In the genomic region with DNA sequence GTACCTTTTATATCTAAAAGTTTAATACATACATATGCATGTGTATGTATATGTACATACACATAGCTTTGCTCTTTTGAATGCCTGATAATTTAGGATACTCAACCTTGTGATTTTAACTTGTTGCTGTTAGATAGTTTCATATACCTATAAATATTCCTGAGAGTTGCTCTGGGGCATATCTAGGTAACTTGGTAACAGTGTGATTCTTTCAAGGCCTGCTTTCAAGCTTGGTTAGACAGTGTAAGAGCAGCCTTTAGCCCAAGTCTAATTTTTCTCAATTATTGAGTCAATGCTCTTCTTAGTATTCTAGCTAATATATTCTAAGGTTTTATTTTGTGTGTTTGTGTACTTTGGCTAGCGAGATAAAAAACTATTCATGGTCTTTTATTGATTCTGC, we compare ENCODE assay signal across 22 cellular contexts.
DNase-seq lines count a peak whose midpoint lies in the region; ATAC-seq, FAIRE-seq and TF ChIP-seq lines count a peak whose summit lies in the region.
"Had no signal": no experiment of that assay in that cellular context is flagged by ENCODE, and none has a peak within 500 bp of the region (broad histone marks: within the 10 kb centered on the region; RNA-seq: fewer than 3 reads in every experiment).

No MANE protein-coding gene starts in this region.

- no peaks in the 10 kb centered on the region for H3K9me2 ChIP-seq in MM.1S (replicated peaks; ENCODE audit: insufficient read depth, low read length)

- TF ChIP-seq CTCF in MM.1S (IDR thresholded peaks at IDR 0.05; ENCODE audit: low read length): no peak
- TF ChIP-seq CTCF in VCaP (conservative IDR thresholded peaks at IDR 0.05): no peak
- TF ChIP-seq CTCF in K562 (IDR thresholded peaks at IDR 0.05 in 2 of 3, conservative IDR thresholded peaks at IDR 0.05 in 1 of 3; ENCODE audit: insufficient read depth in 2 of 3, low read depth in 1 of 3, low read length in 3 of 3): no peak
- no peak for TF ChIP-seq CTCF in BE2C (IDR thresholded peaks at IDR 0.05; ENCODE audit: low read depth, low read length)

- BruUV-seq in K562 (replicated peaks; lab: Mats Ljungman, UMichigan): no TSS peak

- WGBS in K562 (ENCODE audit: insufficient coverage, low coverage, missing lambda C conversion rate): 2% methylated on average over 1 of the region's 1 CpG

- H3K27me3 ChIP-seq in MM.1S (replicated peaks; ENCODE audit: insufficient read depth, low read length): no peaks in the 10 kb centered on the region
- H3K27me3 ChIP-seq in K562 (ENCODE audit: control insufficient read depth in 2 of 2, insufficient read depth in 2 of 2, low read length in 2 of 2): no peaks in the 10 kb centered on the region
- no peaks in the 10 kb centered on the region for H3K27me3 ChIP-seq in BE2C

- no peaks in the 10 kb centered on the region for H3K36me3 ChIP-seq in MM.1S (replicated peaks; ENCODE audit: insufficient read depth, low read length)
- no peaks in the 10 kb centered on the region for H3K36me3 ChIP-seq in K562 (ENCODE audit: control insufficient read depth, insufficient read depth, low read length)
- H3K36me3 ChIP-seq in BE2C: no peaks in the 10 kb centered on the region

- intact Hi-C loops in K562 (cut with micrococcal nuclease): no loop called here

- H2AFZ ChIP-seq in MM.1S (ENCODE audit: low read length) (peak overlapping the region; percentile 6; the same call in 1 of the 2 replicates), K562 (ENCODE audit: low read depth, low read length) (no peak overlapping the region)
- H2AFZ ChIP-seq: GM23338 had no signal

- CTCF ChIA-PET in K562 (lab: Yijun Ruan, JAX; ENCODE audit: low intra/inter-chr PET ratio): interaction anchor here (0.7 kb wide), 1 partner anchor 786 kb away, joined by 3 read pairs; no protein-coding TSS in a partner anchor

- H3K9me1 ChIP-seq in K562 (ENCODE audit: control insufficient read depth, insufficient read depth, low read length): no peaks in the 10 kb centered on the region

- no peaks in the 10 kb centered on the region for H3F3A ChIP-seq in MM.1S (ENCODE audit: insufficient read depth, low read length)

- H3K9ac ChIP-seq in MM.1S (ENCODE audit: low read length) (no peak overlapping the region), K562 (ENCODE audit: insufficient read depth in 1 of 2, low read depth in 2 of 2, low read length in 2 of 2) (no peak overlapping the region)

- no peak for TF ChIP-seq RAD21 in K562 (CRISPR knock-in tag; conservative IDR thresholded peaks at IDR 0.05 in 1 of 2, IDR thresholded peaks at IDR 0.05 in 1 of 2)

- POLR2A ChIA-PET in K562 (lab: Yijun Ruan, JAX): no interaction called here

- no peaks in the 10 kb centered on the region for H3K9me3 ChIP-seq in MM.1S (replicated peaks; ENCODE audit: insufficient read depth, low read length)
- H3K9me3 ChIP-seq in K562 (replicated peaks; ENCODE audit: control insufficient read depth, insufficient read depth, low read depth, low read length): no peaks in the 10 kb centered on the region
- H3K9me3 ChIP-seq in BE2C: no peaks in the 10 kb centered on the region
- H3K9me3 ChIP-seq: A549 had no signal

- no peak for TF ChIP-seq POLR2A in K562 (conservative IDR thresholded peaks at IDR 0.05)

- H4K20me1 ChIP-seq in MM.1S (ENCODE audit: insufficient read depth, low read length) (no peaks in the 10 kb centered on the region), K562 (replicated peaks; ENCODE audit: control insufficient read depth, insufficient read depth, low read length) (no peaks in the 10 kb centered on the region)

- H3K27ac ChIP-seq in MM.1S (ENCODE audit: low read length) (peak overlapping the region; percentile 58; the same call in 1 of the 2 replicates), VCaP (peak overlapping the region; percentile 24; the same call in 1 of the 2 replicates), K562 (ENCODE audit: extremely low read depth, low read depth, low read length) (no peak overlapping the region)
- H3K27ac ChIP-seq: A549 had no signal

- in situ Hi-C loops in K562 (cut with MboI): no loop called here

- ATAC-seq in K562: no peak
- ATAC-seq: A549, GM23338, HCT116 had no signal

- no peaks in the 10 kb centered on the region for H3K79me2 ChIP-seq in MM.1S (ENCODE audit: low read length)
- no peaks in the 10 kb centered on the region for H3K79me2 ChIP-seq in K562 (ENCODE audit: control insufficient read depth, insufficient read depth, low read length)

- no peak for FAIRE-seq in K562 (lab: Jason Lieb, UNC)
- FAIRE-seq: A549, GM12892, GM19239 had no signal

- DNase-seq in MM.1S: peak; percentile 58
- DNase-seq in K562 (ENCODE audit: extremely low read depth in 1 of 4, low spot score in 3 of 4): no peak
- DNase-seq in activated naive CD4-positive, alpha-beta T cell treated with anti-CD3 and anti-CD28 coated beads, Interleukin-2, amount 50 U/mL, for 16 hours: no peak
- no peak for DNase-seq in SKM-1 treated with dmso at 0.1 percent for 144 hours (lab: John Stamatoyannopoulos, UW; ENCODE audit: unreplicated experiment)
- no peak for DNase-seq in BE2C
- DNase-seq: 8988T; ACHN; AML-193; C1 segment of cervical spinal cord; Calu3; CD4-positive, alpha-beta memory T cell; COR-L47; DMS53; DMS79 treated with DMSO at 0.1 percent for 48 hours; GF-D8; H9 had no signal

- H3K4me3 ChIP-seq in MM.1S (ENCODE audit: low read length) (no peak overlapping the region), K562 (no peak overlapping the region), BE2C (ENCODE audit: low read depth, low read length) (no peak overlapping the region)
- H3K4me3 ChIP-seq: A549, GM23338 had no signal

- peak overlapping the region; percentile 43; the same call in 1 of the 2 replicates for H3K4me2 ChIP-seq in MM.1S (ENCODE audit: low read depth, low read length)
- H3K4me2 ChIP-seq in K562 (ENCODE audit: insufficient read depth, low read length): no peak overlapping the region
- H3K4me2 ChIP-seq: A549, GM23338 had no signal

- no peak for TF ChIP-seq EP300 in K562 (IDR thresholded peaks at IDR 0.05; ENCODE audit: low read length)

- H3K4me1 ChIP-seq in MM.1S (ENCODE audit: low read length) (0 out of 2 replicates have a peak, but pooled peaks cover 7% of the 10 kb centered on the region), K562 (replicated peaks in 1 of 2; ENCODE audit: control insufficient read depth in 2 of 2, insufficient read depth in 2 of 2, low read length in 2 of 2) (no peaks in the 10 kb centered on the region), BE2C (no peaks in the 10 kb centered on the region)
- H3K4me1 ChIP-seq: A549 had no signal

TF ChIP-seq in K562, 482 proteins besides CTCF, POLR2A, EP300 and RAD21:
- TF ChIP-seq NCOA1 (IDR thresholded peaks at IDR 0.05; ENCODE audit: low read depth): no peak
- no peak for TF ChIP-seq ZNF184 (CRISPR knock-in tag; IDR thresholded peaks at IDR 0.05)
- 0 out of 2 replicates have a peak, but pooled peaks have one; percentile 31 for TF ChIP-seq MCM3 (IDR thresholded peaks at IDR 0.05)
- TF ChIP-seq POLR2H (tag; IDR thresholded peaks at IDR 0.05; ENCODE audit: low read depth): 0 out of 2 replicates have a peak, but pooled peaks have one; percentile 35
- no peak for TF ChIP-seq BRF1 (IDR thresholded peaks at IDR 0.05; ENCODE audit: borderline replicate concordance, extremely low read depth, insufficient read length)
